In the genomic region with DNA sequence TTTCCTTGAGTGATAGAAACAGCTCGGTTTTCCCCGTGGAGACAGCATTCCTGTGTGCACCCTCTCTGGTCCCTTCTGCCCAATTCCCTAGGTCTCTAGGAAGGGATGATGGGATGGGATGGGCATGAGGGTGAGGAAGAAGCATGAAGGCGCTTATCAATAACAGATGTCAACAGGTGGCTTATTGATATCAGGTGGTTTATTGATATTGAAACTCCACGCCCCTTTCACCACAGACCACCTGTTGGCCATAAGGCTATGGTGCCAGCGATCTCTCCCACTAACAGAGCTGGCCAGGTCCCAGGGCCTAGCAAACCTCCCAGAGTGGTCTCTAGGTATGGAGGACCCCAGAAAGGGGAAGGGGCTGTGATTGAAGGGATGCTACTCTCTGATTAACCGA, we compare ENCODE assay signal across 2 cellular contexts.
TF ChIP-seq lines count a peak whose summit lies in the region.

No MANE protein-coding gene starts in this region.

TF ChIP-seq in HEK293, 187 proteins besides CTCF, POLR2A, EP300 and RAD21:
- TF ChIP-seq ZNF140 (tag by site-specific recombination; IDR thresholded peaks at IDR 0.05) (no peak), ZNF48 (tag by site-specific recombination; IDR thresholded peaks at IDR 0.05) (no peak), OVOL3 (tag by site-specific recombination; IDR thresholded peaks at IDR 0.05) (no peak), SCRT2 (tag by site-specific recombination; IDR thresholded peaks at IDR 0.05) (peak; percentile 85), ZNF292 (tag by site-specific recombination; IDR thresholded peaks at IDR 0.05; ENCODE audit: borderline replicate concordance, low read depth) (no peak), ZNF121 (tag by site-specific recombination; IDR thresholded peaks at IDR 0.05) (no peak), WT1 (tag by site-specific recombination; IDR thresholded peaks at IDR 0.05) (no peak), ZNF629 (tag by site-specific recombination; IDR thresholded peaks at IDR 0.05) (no peak), SCRT1 (tag by site-specific recombination; IDR thresholded peaks at IDR 0.05; ENCODE audit: borderline replicate concordance) (peak; percentile 78)
- TF ChIP-seq, protein P1, sequence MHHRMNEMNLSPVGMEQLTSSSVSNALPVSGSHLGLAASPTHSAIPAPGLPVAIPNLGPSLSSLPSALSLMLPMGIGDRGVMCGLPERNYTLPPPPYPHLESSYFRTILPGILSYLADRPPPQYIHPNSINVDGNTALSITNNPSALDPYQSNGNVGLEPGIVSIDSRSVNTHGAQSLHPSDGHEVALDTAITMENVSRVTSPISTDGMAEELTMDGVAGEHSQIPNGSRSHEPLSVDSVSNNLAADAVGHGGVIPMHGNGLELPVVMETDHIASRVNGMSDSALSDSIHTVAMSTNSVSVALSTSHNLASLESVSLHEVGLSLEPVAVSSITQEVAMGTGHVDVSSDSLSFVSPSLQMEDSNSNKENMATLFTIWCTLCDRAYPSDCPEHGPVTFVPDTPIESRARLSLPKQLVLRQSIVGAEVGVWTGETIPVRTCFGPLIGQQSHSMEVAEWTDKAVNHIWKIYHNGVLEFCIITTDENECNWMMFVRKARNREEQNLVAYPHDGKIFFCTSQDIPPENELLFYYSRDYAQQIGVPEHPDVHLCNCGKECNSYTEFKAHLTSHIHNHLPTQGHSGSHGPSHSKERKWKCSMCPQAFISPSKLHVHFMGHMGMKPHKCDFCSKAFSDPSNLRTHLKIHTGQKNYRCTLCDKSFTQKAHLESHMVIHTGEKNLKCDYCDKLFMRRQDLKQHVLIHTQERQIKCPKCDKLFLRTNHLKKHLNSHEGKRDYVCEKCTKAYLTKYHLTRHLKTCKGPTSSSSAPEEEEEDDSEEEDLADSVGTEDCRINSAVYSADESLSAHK (tag by site-specific recombination; IDR thresholded peaks at IDR 0.05) = no peak
- TF ChIP-seq, protein P2, sequence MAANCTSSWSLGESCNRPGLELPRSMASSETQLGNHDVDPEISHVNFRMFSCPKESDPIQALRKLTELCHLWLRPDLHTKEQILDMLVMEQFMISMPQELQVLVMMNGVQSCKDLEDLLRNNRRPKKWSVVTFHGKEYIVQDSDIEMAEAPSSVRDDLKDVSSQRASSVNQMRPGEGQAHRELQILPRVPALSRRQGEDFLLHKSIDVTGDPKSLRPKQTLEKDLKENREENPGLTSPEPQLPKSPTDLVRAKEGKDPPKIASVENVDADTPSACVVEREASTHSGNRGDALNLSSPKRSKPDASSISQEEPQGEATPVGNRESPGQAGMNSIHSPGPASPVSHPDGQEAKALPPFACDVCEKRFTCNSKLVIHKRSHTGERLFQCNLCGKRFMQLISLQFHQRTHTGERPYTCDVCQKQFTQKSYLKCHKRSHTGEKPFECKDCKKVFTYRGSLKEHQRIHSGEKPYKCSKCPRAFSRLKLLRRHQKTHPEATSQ (tag by site-specific recombination; IDR thresholded peaks at IDR 0.05) = no peak
- TF ChIP-seq, protein P3, sequence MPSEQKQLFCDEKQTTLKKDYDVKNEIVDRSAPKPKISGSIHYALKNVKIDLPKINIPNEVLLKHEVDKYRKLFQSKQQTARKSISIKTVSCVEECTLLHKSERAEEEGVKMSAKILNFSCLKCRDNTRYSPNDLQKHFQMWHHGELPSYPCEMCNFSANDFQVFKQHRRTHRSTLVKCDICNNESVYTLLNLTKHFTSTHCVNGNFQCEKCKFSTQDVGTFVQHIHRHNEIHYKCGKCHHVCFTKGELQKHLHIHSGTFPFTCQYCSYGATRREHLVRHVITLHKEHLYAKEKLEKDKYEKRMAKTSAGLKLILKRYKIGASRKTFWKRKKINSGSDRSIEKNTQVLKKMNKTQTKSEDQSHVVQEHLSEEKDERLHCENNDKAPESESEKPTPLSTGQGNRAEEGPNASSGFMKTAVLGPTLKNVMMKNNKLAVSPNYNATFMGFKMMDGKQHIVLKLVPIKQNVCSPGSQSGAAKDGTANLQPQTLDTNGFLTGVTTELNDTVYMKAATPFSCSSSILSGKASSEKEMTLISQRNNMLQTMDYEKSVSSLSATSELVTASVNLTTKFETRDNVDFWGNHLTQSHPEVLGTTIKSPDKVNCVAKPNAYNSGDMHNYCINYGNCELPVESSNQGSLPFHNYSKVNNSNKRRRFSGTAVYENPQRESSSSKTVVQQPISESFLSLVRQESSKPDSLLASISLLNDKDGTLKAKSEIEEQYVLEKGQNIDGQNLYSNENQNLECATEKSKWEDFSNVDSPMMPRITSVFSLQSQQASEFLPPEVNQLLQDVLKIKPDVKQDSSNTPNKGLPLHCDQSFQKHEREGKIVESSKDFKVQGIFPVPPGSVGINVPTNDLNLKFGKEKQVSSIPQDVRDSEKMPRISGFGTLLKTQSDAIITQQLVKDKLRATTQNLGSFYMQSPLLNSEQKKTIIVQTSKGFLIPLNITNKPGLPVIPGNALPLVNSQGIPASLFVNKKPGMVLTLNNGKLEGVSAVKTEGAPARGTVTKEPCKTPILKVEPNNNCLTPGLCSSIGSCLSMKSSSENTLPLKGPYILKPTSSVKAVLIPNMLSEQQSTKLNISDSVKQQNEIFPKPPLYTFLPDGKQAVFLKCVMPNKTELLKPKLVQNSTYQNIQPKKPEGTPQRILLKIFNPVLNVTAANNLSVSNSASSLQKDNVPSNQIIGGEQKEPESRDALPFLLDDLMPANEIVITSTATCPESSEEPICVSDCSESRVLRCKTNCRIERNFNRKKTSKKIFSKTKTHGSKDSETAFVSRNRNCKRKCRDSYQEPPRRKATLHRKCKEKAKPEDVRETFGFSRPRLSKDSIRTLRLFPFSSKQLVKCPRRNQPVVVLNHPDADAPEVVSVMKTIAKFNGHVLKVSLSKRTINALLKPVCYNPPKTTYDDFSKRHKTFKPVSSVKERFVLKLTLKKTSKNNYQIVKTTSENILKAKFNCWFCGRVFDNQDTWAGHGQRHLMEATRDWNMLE (tag by site-specific recombination; conservative IDR thresholded peaks at IDR 0.05; ENCODE audit: low read depth) = no peak
TF ChIP-seq in HEK293: peak in this region for 2.

TF ChIP-seq in HepG2, 621 proteins besides CTCF, POLR2A, EP300 and RAD21:
- TF ChIP-seq NONO (IDR thresholded peaks at IDR 0.05) = no peak
- 0 out of 2 replicates have a peak, but pooled peaks have one; percentile 18 for TF ChIP-seq NONO (CRISPR knock-in tag; conservative IDR thresholded peaks at IDR 0.05)
- TF ChIP-seq, protein P4, sequence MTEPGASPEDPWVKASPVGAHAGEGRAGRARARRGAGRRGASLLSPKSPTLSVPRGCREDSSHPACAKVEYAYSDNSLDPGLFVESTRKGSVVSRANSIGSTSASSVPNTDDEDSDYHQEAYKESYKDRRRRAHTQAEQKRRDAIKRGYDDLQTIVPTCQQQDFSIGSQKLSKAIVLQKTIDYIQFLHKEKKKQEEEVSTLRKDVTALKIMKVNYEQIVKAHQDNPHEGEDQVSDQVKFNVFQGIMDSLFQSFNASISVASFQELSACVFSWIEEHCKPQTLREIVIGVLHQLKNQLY (CRISPR knock-in tag; IDR thresholded peaks at IDR 0.05) = no peak
TF ChIP-seq in HepG2: peak in this region for 1.
